In genomic region chr12:106238146-106238545, GRCh38 we compare ENCODE assay signal across 27 cellular contexts. TPM values are rescaled to one million over a fixed set of nuclear protein-coding genes. Genes with fewer than 3 reads are reported as not detected.
DNase-seq lines count a peak whose midpoint lies in the region; ATAC-seq and TF ChIP-seq lines count a peak whose summit lies in the region.
"Had no signal": no experiment of that assay in that cellular context is flagged by ENCODE, and none has a peak within 500 bp of the region (broad histone marks: within the 10 kb centered on the region; RNA-seq: fewer than 3 reads in every experiment).

No MANE protein-coding gene starts in this region.

- no peaks in the 10 kb centered on the region for H3K9me3 ChIP-seq in T-helper 17 cell (ENCODE audit: control insufficient read depth, low read length, poor library complexity, severe bottlenecking)
- no peaks in the 10 kb centered on the region for H3K9me3 ChIP-seq in cardiac muscle cell (ENCODE audit: low read depth)
- peaks cover 3% of the 10 kb centered on the region for H3K9me3 ChIP-seq in mesenchymal stem cell (ENCODE audit: control insufficient read depth, low read length)
- H3K9me3 ChIP-seq: A549, BE2C, mucosa of descending colon, prostate gland, stomach, tibial artery had no signal

- peaks cover 30% of the 10 kb centered on the region for H3K79me1 ChIP-seq in mesenchymal stem cell (replicated peaks; ENCODE audit: low read length, poor library complexity, severe bottlenecking)

- DNase-seq in CD14-positive monocyte (ENCODE audit: low spot score) (no peak), T-helper 17 cell (no peak), cardiac muscle cell (ENCODE audit: low read depth in 1 of 2, low spot score in 1 of 2) (peak in 1 of 2 donors; percentile 76), nephron progenitor cell (no peak), NCI-H345 (lab: John Stamatoyannopoulos, UW) (no peak), mesenchymal stem cell (no peak), OCI-M1 (lab: John Stamatoyannopoulos, UW) (no peak)
- DNase-seq in activated CD4-positive, alpha-beta T cell treated with anti-CD3 and anti-CD28 coated beads, Interleukin-2, amount 10 ng/mL, durations not matched to agents 7 days and 5 days = no peak
- DNase-seq: activated B cell treated with CpG ODN at 0.5 μM for 24 hours; activated CD4-positive, alpha-beta memory T cell treated with anti-CD3 and anti-CD28 coated beads, Interleukin-2, amount 10 ng/mL, durations not matched to agents 7 days and 5 days; activated naive CD8-positive, alpha-beta T cell treated with anti-CD3 and anti-CD28 coated beads for 36 hours; BE2C; DMS79; effector CD8-positive, alpha-beta T cell; foreskin keratinocyte; GOT3; mucosa of descending colon; MV-4-11; NCI-H1694 treated with DMSO at 0.1 percent for 48 hours; stomach; T-helper 9 cell; tibial artery had no signal

- no peak overlapping the region for H3K4me2 ChIP-seq in mesenchymal stem cell (ENCODE audit: low read length, poor library complexity, severe bottlenecking)
- H3K4me2 ChIP-seq: A549 had no signal

- H2BK15ac ChIP-seq in mesenchymal stem cell (ENCODE audit: low read depth, poor library complexity, severe bottlenecking) = no peak overlapping the region

- H3K9me3 Mint-ChIP-seq in CD14-positive monocyte = peaks cover 0 to 8% (median 7%) of the 10 kb centered on the region in 7 donors
- H3K9me3 Mint-ChIP-seq in nephron progenitor cell = no peaks in the 10 kb centered on the region
- H3K9me3 Mint-ChIP-seq in activated CD4-positive, alpha-beta T cell treated with anti-CD3 and anti-CD28 coated beads, Interleukin-2, amount 10 ng/mL, durations not matched to agents 7 days and 5 days = no peaks in the 10 kb centered on the region
- H3K9me3 Mint-ChIP-seq: activated B cell treated with CpG ODN at 0.5 μM for 24 hours; activated CD4-positive, alpha-beta memory T cell treated with anti-CD3 and anti-CD28 coated beads, Interleukin-2, amount 10 ng/mL, durations not matched to agents 7 days and 5 days; activated naive CD8-positive, alpha-beta T cell treated with anti-CD3 and anti-CD28 coated beads for 36 hours; activated T-helper 2 cell treated with anti-CD3 and anti-CD28 coated beads, Interferon-gamma antibody, Interleukin-2, Interleukin-4, amounts not matched to agents 10 μg/mL and 5 μg/mL and 100 μg/mL, durations not matched to agents 14 hours and 24 hours and 36 hours; nephron had no signal

- H3K4me1 ChIP-seq in cardiac muscle cell (ENCODE audit: low read depth) = peaks cover 14% of the 10 kb centered on the region
- H3K4me1 ChIP-seq in mesenchymal stem cell (ENCODE audit: control insufficient read depth, insufficient read depth, low read depth, low read length) = peaks cover 4% of the 10 kb centered on the region
- H3K4me1 ChIP-seq: A549, prostate gland had no signal

- no peak overlapping the region for H2AK5ac ChIP-seq in mesenchymal stem cell (ENCODE audit: low read length, severe bottlenecking)

- 92% methylated on average over 11 of the region's 11 CpGs for WGBS in mesenchymal stem cell

- H3K27ac Mint-ChIP-seq in CD14-positive monocyte (peak overlapping the region in 5 of 7 donors; percentile 20 to 70 (median 41)), T-helper 17 cell (peak overlapping the region; percentile 49), nephron progenitor cell (peak overlapping the region; percentile 88)
- no peak overlapping the region for H3K27ac Mint-ChIP-seq in activated CD4-positive, alpha-beta T cell treated with anti-CD3 and anti-CD28 coated beads, Interleukin-2, amount 10 ng/mL, durations not matched to agents 7 days and 5 days
- H3K27ac Mint-ChIP-seq: activated B cell treated with CpG ODN at 0.5 μM for 24 hours; activated CD4-positive, alpha-beta memory T cell treated with anti-CD3 and anti-CD28 coated beads, Interleukin-2, amount 10 ng/mL, durations not matched to agents 7 days and 5 days; activated naive CD8-positive, alpha-beta T cell treated with anti-CD3 and anti-CD28 coated beads for 36 hours; activated T-helper 2 cell treated with anti-CD3 and anti-CD28 coated beads, Interferon-gamma antibody, Interleukin-2, Interleukin-4, amounts not matched to agents 10 μg/mL and 5 μg/mL and 100 μg/mL, durations not matched to agents 14 hours and 24 hours and 36 hours had no signal

- no peak overlapping the region for H2BK12ac ChIP-seq in mesenchymal stem cell (ENCODE audit: low read length in 2 of 2)

- intact Hi-C loops in CD14-positive monocyte (cut with micrococcal nuclease) = no loop called here

- no peak for ATAC-seq in T-helper 17 cell
- ATAC-seq: A549, foreskin keratinocyte, mucosa of descending colon had no signal

- H2BK120ac ChIP-seq in mesenchymal stem cell (ENCODE audit: low read depth, low read length) = no peak overlapping the region

- no peak overlapping the region for H3K4ac ChIP-seq in mesenchymal stem cell (ENCODE audit: low read depth in 1 of 2, low read length in 2 of 2)

- H2BK5ac ChIP-seq in mesenchymal stem cell (ENCODE audit: low read depth, low read length, poor library complexity, severe bottlenecking) = no peak overlapping the region

- H2AFZ ChIP-seq in mesenchymal stem cell (ENCODE audit: low read depth, low read length) = no peak overlapping the region

- CTCF ChIA-PET in activated CD4-positive, alpha-beta T cell treated with anti-CD3 and anti-CD28 coated beads, Interleukin-2, amount 10 ng/mL, durations not matched to agents 7 days and 5 days (lab: Charles Lee) = no interaction called here

- no peaks in the 10 kb centered on the region for H3K27me3 ChIP-seq in cardiac muscle cell
- H3K27me3 ChIP-seq in mesenchymal stem cell (ENCODE audit: control insufficient read depth in 1 of 2, insufficient read depth in 1 of 2, low read length in 2 of 2) = no peaks in the 10 kb centered on the region
- H3K27me3 ChIP-seq: BE2C, foreskin keratinocyte, stomach, tibial artery had no signal

- H3K18ac ChIP-seq in mesenchymal stem cell (ENCODE audit: low read depth in 1 of 2, low read length in 2 of 2) = no peak overlapping the region

- POLR2A ChIA-PET in activated CD4-positive, alpha-beta T cell treated with anti-CD3 and anti-CD28 coated beads, Interleukin-2, amount 10 ng/mL, durations not matched to agents 7 days and 5 days (lab: Charles Lee) = no interaction called here

- peaks cover 65 to 78% of the 10 kb centered on the region in 2 donors for H3K36me3 Mint-ChIP-seq in CD14-positive monocyte
- H3K36me3 Mint-ChIP-seq in T-helper 17 cell (ENCODE audit: low read depth) = no peaks in the 10 kb centered on the region
- peaks cover 76% of the 10 kb centered on the region for H3K36me3 Mint-ChIP-seq in nephron progenitor cell (ENCODE audit: low read depth)
- no peaks in the 10 kb centered on the region for H3K36me3 Mint-ChIP-seq in activated CD4-positive, alpha-beta T cell treated with anti-CD3 and anti-CD28 coated beads, Interleukin-2, amount 10 ng/mL, durations not matched to agents 7 days and 5 days (ENCODE audit: low read depth)

- H3K4me3 ChIP-seq in cardiac muscle cell (no peak overlapping the region), mesenchymal stem cell (ENCODE audit: insufficient read depth in 1 of 2, low read depth in 1 of 2, low read length in 2 of 2) (no peak overlapping the region)
- H3K4me3 ChIP-seq: A549, mucosa of descending colon, prostate gland, stomach, tibial artery had no signal

- H3K4me3 Mint-ChIP-seq in CD14-positive monocyte = no peak overlapping the region
- H3K4me3 Mint-ChIP-seq in T-helper 17 cell = no peak overlapping the region
- no peak overlapping the region for H3K4me3 Mint-ChIP-seq in nephron progenitor cell
- no peak overlapping the region for H3K4me3 Mint-ChIP-seq in activated CD4-positive, alpha-beta T cell treated with anti-CD3 and anti-CD28 coated beads, Interleukin-2, amount 10 ng/mL, durations not matched to agents 7 days and 5 days
- H3K4me3 Mint-ChIP-seq: activated B cell treated with CpG ODN at 0.5 μM for 24 hours; activated CD4-positive, alpha-beta memory T cell treated with anti-CD3 and anti-CD28 coated beads, Interleukin-2, amount 10 ng/mL, durations not matched to agents 7 days and 5 days; activated naive CD8-positive, alpha-beta T cell treated with anti-CD3 and anti-CD28 coated beads for 36 hours; nephron had no signal

- H4K91ac ChIP-seq in mesenchymal stem cell (ENCODE audit: low read length) = no peak overlapping the region

- no peak overlapping the region for H4K8ac ChIP-seq in mesenchymal stem cell (ENCODE audit: low read length)

- H3K27ac ChIP-seq in cardiac muscle cell (peak overlapping the region; percentile 89), mesenchymal stem cell (ENCODE audit: low read length, poor library complexity, severe bottlenecking) (no peak overlapping the region)
- H3K27ac ChIP-seq: A549, foreskin keratinocyte, prostate gland, RWPE1, stomach, tibial artery had no signal

- H3K14ac ChIP-seq in mesenchymal stem cell (ENCODE audit: low read length in 2 of 2) = no peak overlapping the region

- TF ChIP-seq CTCF in CD14-positive monocyte (IDR thresholded peaks at IDR 0.05) (no peak), cardiac muscle cell (IDR thresholded peaks at IDR 0.05; ENCODE audit: low read depth, low read length) (no peak), nephron progenitor cell (IDR thresholded peaks at IDR 0.05) (no peak)

- H3K36me3 ChIP-seq in cardiac muscle cell (peaks cover 15% of the 10 kb centered on the region), mesenchymal stem cell (ENCODE audit: control insufficient read depth in 1 of 2, insufficient read depth in 2 of 2, low read depth in 1 of 2, low read length in 2 of 2) (peaks cover 25 to 69% of the 10 kb centered on the region in 2 experiments)

- H3K4me1 Mint-ChIP-seq in CD14-positive monocyte = peaks cover 33% of the 10 kb centered on the region
- peaks cover 7% of the 10 kb centered on the region for H3K4me1 Mint-ChIP-seq in T-helper 17 cell
- H3K4me1 Mint-ChIP-seq in nephron progenitor cell = peaks cover 20% of the 10 kb centered on the region
- no peaks in the 10 kb centered on the region for H3K4me1 Mint-ChIP-seq in activated CD4-positive, alpha-beta T cell treated with anti-CD3 and anti-CD28 coated beads, Interleukin-2, amount 10 ng/mL, durations not matched to agents 7 days and 5 days
- H3K4me1 Mint-ChIP-seq: activated CD4-positive, alpha-beta memory T cell treated with anti-CD3 and anti-CD28 coated beads, Interleukin-2, amount 10 ng/mL, durations not matched to agents 7 days and 5 days; activated naive CD8-positive, alpha-beta T cell treated with anti-CD3 and anti-CD28 coated beads for 36 hours had no signal

- H3K9ac ChIP-seq in mesenchymal stem cell (ENCODE audit: low read length) = no peak overlapping the region

- H3K27me3 Mint-ChIP-seq in CD14-positive monocyte (ENCODE audit: low read depth in 3 of 3) (peaks cover 0 to 4% (median 1%) of the 10 kb centered on the region in 3 donors), T-helper 17 cell (no peaks in the 10 kb centered on the region), nephron progenitor cell (ENCODE audit: low read depth, poor library complexity) (no peaks in the 10 kb centered on the region)
- H3K27me3 Mint-ChIP-seq in activated CD4-positive, alpha-beta T cell treated with anti-CD3 and anti-CD28 coated beads, Interleukin-2, amount 10 ng/mL, durations not matched to agents 7 days and 5 days = no peaks in the 10 kb centered on the region
- H3K27me3 Mint-ChIP-seq: activated CD4-positive, alpha-beta memory T cell treated with anti-CD3 and anti-CD28 coated beads, Interleukin-2, amount 10 ng/mL, durations not matched to agents 7 days and 5 days; activated naive CD8-positive, alpha-beta T cell treated with anti-CD3 and anti-CD28 coated beads for 36 hours had no signal

- H3K23ac ChIP-seq in mesenchymal stem cell (ENCODE audit: low read length in 2 of 2) = no peak overlapping the region

RNA-seq across cellular contexts. Expression of gene CKAP4, which starts 9.7 kb away (rescaled TPM):
- polyA plus RNA-seq in CD14-positive monocyte (10 to 100 TPM; 46.9 to 59.4 TPM), cardiac muscle cell (151 and 173 TPM in 2 replicates)
- total RNA-seq in T-helper 17 cell (10 to 100 TPM; 12.4 to 14.4 TPM), cardiac muscle cell (119 and 139 TPM in 2 replicates)
- 382 TPM for polyA plus RNA-seq in mesenchymal stem cell (2013, experiment 1 of 2)
- 384 TPM for polyA plus RNA-seq in mesenchymal stem cell (2013, experiment 2 of 2)
- total RNA-seq in activated CD4-positive, alpha-beta T cell treated with anti-CD3 and anti-CD28 coated beads, Interleukin-2, amount 10 ng/mL, durations not matched to agents 7 days and 5 days = 1 to 10 TPM; 1.7 to 2.1 TPM

Comparison
In these comparisons a context has a peak if more than half of its experiments do, and no peak if none do; other contexts are left out.
1. RNA of gene CKAP4, which starts 9.7 kb away (total RNA-seq): 119 to 139 TPM in cardiac muscle cell and 12.4 to 14.4 TPM in T-helper 17 cell; 1.7 to 2.1 TPM in activated CD4-positive, alpha-beta T cell treated with anti-CD3 and anti-CD28 coated beads, Interleukin-2, amount 10 ng/mL, durations not matched to agents 7 days and 5 days; every median in the first group is over 4 times any median in the second.